Comparison of ENCODE assay signal across 22 cellular contexts in genomic region chr13:106858910-106859309, GRCh38.
DNase-seq lines count a peak whose midpoint lies in the region; FAIRE-seq and TF ChIP-seq lines count a peak whose summit lies in the region.
"Had no signal": no experiment of that assay in that cellular context is flagged by ENCODE, and none has a peak within 500 bp of the region (broad histone marks: within the 10 kb centered on the region; RNA-seq: fewer than 3 reads in every experiment).

No MANE protein-coding gene starts in this region.

- H3K4me3 ChIP-seq in bronchial epithelial cell (ENCODE audit: low read depth, low read length) = no peak overlapping the region
- no peak overlapping the region for H3K4me3 ChIP-seq in smooth muscle cell
- no peak overlapping the region for H3K4me3 ChIP-seq in dorsolateral prefrontal cortex
- H3K4me3 ChIP-seq: mucosa of descending colon, uterus had no signal

- no peaks in the 10 kb centered on the region for H3K79me2 ChIP-seq in smooth muscle cell (ENCODE audit: low read depth)

- WGBS in smooth muscle cell (ENCODE audit: low lambda C conversion rate) = 16% methylated on average over 9 of the region's 9 CpGs

- H3K36me3 ChIP-seq in bronchial epithelial cell (ENCODE audit: control insufficient read depth, insufficient read depth, low read length) (no peaks in the 10 kb centered on the region), smooth muscle cell (ENCODE audit: low read depth) (no peaks in the 10 kb centered on the region)
- H3K36me3 ChIP-seq: uterus had no signal

- no peak overlapping the region for H3K9ac ChIP-seq in smooth muscle cell (ENCODE audit: low read depth)

- H3K27ac ChIP-seq in smooth muscle cell (ENCODE audit: low read depth) = peak overlapping the region; percentile 28
- H3K27ac ChIP-seq in dorsolateral prefrontal cortex = no peak overlapping the region
- H3K27ac ChIP-seq: RWPE1, uterus had no signal

- H2AFZ ChIP-seq in smooth muscle cell (ENCODE audit: low read depth) = no peak overlapping the region

- no peaks in the 10 kb centered on the region for H4K20me1 ChIP-seq in smooth muscle cell (ENCODE audit: low read depth)

- no peak for FAIRE-seq in bronchial epithelial cell (lab: Jason Lieb, UNC)
- FAIRE-seq: frontal cortex had no signal

- H3K4me1 ChIP-seq in smooth muscle cell (ENCODE audit: low read depth) = peaks cover 32% of the 10 kb centered on the region
- H3K4me1 ChIP-seq: uterus had no signal

- intact Hi-C loops in dorsolateral prefrontal cortex (cut with DNase I) = no loop called here

- no peak for TF ChIP-seq CTCF in bronchial epithelial cell (IDR thresholded peaks at IDR 0.05; ENCODE audit: insufficient read depth, low read length, severe bottlenecking)
- no peak for TF ChIP-seq CTCF in smooth muscle cell (IDR thresholded peaks at IDR 0.05; ENCODE audit: borderline replicate concordance, insufficient read depth, poor library complexity, severe bottlenecking)
- no peak for TF ChIP-seq CTCF in dorsolateral prefrontal cortex (IDR thresholded peaks at IDR 0.05 in 54 of 56, conservative IDR thresholded peaks at IDR 0.05 in 2 of 56; ENCODE audit: low read depth in 1 of 56, partially characterized antibody in 56 of 56)

- no peaks in the 10 kb centered on the region for H3K9me3 ChIP-seq in smooth muscle cell (replicated peaks; ENCODE audit: low read depth)
- H3K9me3 ChIP-seq: mucosa of descending colon, uterus had no signal

- DNase-seq in NCI-H2171 treated with DMSO at 0.1 percent for 48 hours (lab: John Stamatoyannopoulos, UW) = peak; percentile 27
- no peak for DNase-seq in NCI-H2171 (lab: John Stamatoyannopoulos, UW)
- peak; percentile 15 for DNase-seq in bronchial epithelial cell (ENCODE audit: low read depth)
- DNase-seq in iPS-NIHi7 (ENCODE audit: extremely low spot score) = peak; percentile 56
- no peak for DNase-seq in smooth muscle cell (lab: John Stamatoyannopoulos, UW; ENCODE audit: unreplicated experiment)
- DNase-seq in dorsolateral prefrontal cortex = no peak
- DNase-seq in NCI-H748 treated with DMSO at 0.1 percent for 48 hours (lab: John Stamatoyannopoulos, UW) = no peak
- DNase-seq in NCI-H2081 (lab: John Stamatoyannopoulos, UW) = no peak
- DNase-seq: 8988T; activated CD8-positive, alpha-beta T cell treated with anti-CD3 and anti-CD28 coated beads for 36 hours; activated naive CD4-positive, alpha-beta T cell treated with Interleukin-2 at 50 U/mL for 16 hours; activated T-cell treated with anti-CD3 and anti-CD28 coated beads, Interleukin-2, amount 50 U/mL, for 24 hours; amniotic stem cell; COR-L47; left ventricle myocardium superior; mucosa of descending colon; NCI-H1417 treated with DMSO at 0.1 percent for 48 hours; NCI-H226; T-helper 9 cell; uterus had no signal

- H3K4me2 ChIP-seq in smooth muscle cell = peak overlapping the region; percentile 42

- H3K27me3 ChIP-seq in bronchial epithelial cell (ENCODE audit: control insufficient read depth, insufficient read depth, low read length) (no peaks in the 10 kb centered on the region), smooth muscle cell (ENCODE audit: low read depth) (peaks cover 28% of the 10 kb centered on the region), dorsolateral prefrontal cortex (no peaks in the 10 kb centered on the region)
- H3K27me3 ChIP-seq: uterus had no signal

- no peaks in the 10 kb centered on the region for H3F3A ChIP-seq in smooth muscle cell (ENCODE audit: low read depth)

Comparison
In these comparisons a context has a peak if more than half of its experiments do, and no peak if none do; other contexts are left out.
1. DNase-seq: peak in NCI-H2171 treated with DMSO at 0.1 percent for 48 hours (single experiment), bronchial epithelial cell (single experiment) and iPS-NIHi7 (single experiment); none in NCI-H2171 (single experiment), smooth muscle cell (single experiment), dorsolateral prefrontal cortex (0 of 10), NCI-H748 treated with DMSO at 0.1 percent for 48 hours (single experiment) and NCI-H2081 (0 of 2).